ENCODE assay signal across 21 cellular contexts in the genomic region with DNA sequence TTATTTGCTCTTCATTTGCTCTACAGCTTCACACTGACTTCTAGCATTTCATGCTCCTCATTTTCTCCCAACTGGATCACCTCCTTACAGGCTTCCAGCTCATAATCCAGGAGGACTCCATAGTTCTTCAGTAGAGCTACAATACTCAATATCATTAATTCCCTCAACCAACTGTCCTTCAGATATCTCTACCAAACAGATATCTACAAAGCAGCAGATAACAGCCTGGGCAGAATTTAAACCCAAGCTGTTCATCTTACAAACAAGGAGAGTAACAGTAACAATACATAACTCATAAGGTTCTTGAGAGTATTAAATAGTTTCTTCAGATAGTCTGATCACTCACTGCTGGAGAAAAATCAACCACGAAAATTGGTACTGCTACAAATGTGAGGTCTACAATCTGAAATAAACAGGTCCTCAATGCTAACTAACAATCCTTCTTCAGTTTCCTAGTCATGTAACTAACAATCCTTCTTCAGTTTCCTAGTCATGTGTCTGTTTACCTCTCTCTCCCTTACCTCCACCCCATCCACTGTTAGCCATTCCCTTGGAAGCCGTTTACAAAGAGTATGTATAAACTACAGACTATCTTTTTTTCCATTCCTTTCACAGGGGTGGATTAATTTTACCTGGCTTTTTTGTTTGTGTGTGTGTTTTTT.
"Had no signal": no experiment of that assay in that cellular context is flagged by ENCODE, and none has a peak within 500 bp of the region (broad histone marks: within the 10 kb centered on the region; RNA-seq: fewer than 3 reads in every experiment).

No MANE protein-coding gene starts in this region.

- H3K4me3 Mint-ChIP-seq: immature natural killer cell; naive B cell; nephron; stimulated activated memory B cell treated with anti-CD40 and anti-IgM and Interleukin-4, amounts not matched to agents 10 μg/mL and 1 μg/mL and 100 μg/mL, for 72 hours; stimulated activated naive CD8-positive, alpha-beta T cell treated with anti-CD3 and anti-CD28 coated beads, Interleukin-15, Interleukin-2, amounts not matched to agents 100 ng/mL and 50 ng/mL, for 24 hours had no signal

- H3K9me3 ChIP-seq: psoas muscle, right lobe of liver, testis, tibial nerve had no signal

- H3K27me3 ChIP-seq: dorsolateral prefrontal cortex, foreskin keratinocyte, right lobe of liver, testis, tibial nerve had no signal

- H3K4me3 ChIP-seq: dorsolateral prefrontal cortex, psoas muscle, right lobe of liver, testis, tibial nerve had no signal

- ATAC-seq: foreskin keratinocyte; left ventricle myocardium superior; psoas muscle; right lobe of liver; stimulated activated memory B cell treated with anti-CD40 and anti-IgM and Interleukin-4, amounts not matched to agents 10 μg/mL and 1 μg/mL and 100 μg/mL, for 72 hours had no signal

- H3K36me3 ChIP-seq: right lobe of liver, tibial nerve had no signal

- H3K36me3 Mint-ChIP-seq: immature natural killer cell; naive B cell; stimulated activated memory B cell treated with anti-CD40 and anti-IgM and Interleukin-4, amounts not matched to agents 10 μg/mL and 1 μg/mL and 100 μg/mL, for 72 hours had no signal

- H3K27ac ChIP-seq: epithelial cell of prostate, foreskin keratinocyte, psoas muscle, right lobe of liver had no signal

- FAIRE-seq: keratinocyte had no signal

- DNase-seq: cortex of kidney; dorsolateral prefrontal cortex; effector CD8-positive, alpha-beta T cell; foreskin keratinocyte; immature natural killer cell; left ventricle myocardium superior; mesendoderm; naive B cell; psoas muscle; retina; right lobe of liver; stimulated activated CD4-positive, alpha-beta T cell treated with anti-CD3 and anti-CD28 coated beads, Interleukin-15, amount 100 ng/mL, for 24 hours; stimulated activated CD4-positive, alpha-beta T cell treated with anti-CD3 and anti-CD28 coated beads, Interleukin-1b, Interleukin-23, amount 100 ng/mL, for 48 hours; stimulated activated CD4-positive, alpha-beta T cell treated with anti-CD3 and anti-CD28 coated beads, Interleukin-4, amount 100 ng/mL, for 24 hours; testis had no signal

- H3K27ac Mint-ChIP-seq: nephron; stimulated activated memory B cell treated with anti-CD40 and anti-IgM and Interleukin-4, amounts not matched to agents 10 μg/mL and 1 μg/mL and 100 μg/mL, for 72 hours; stimulated activated naive CD8-positive, alpha-beta T cell treated with anti-CD3 and anti-CD28 coated beads, Interleukin-15, Interleukin-2, amounts not matched to agents 100 ng/mL and 50 ng/mL, for 24 hours had no signal

- H3K27me3 Mint-ChIP-seq: naive B cell; stimulated activated memory B cell treated with anti-CD40 and anti-IgM and Interleukin-4, amounts not matched to agents 10 μg/mL and 1 μg/mL and 100 μg/mL, for 72 hours; stimulated activated naive CD8-positive, alpha-beta T cell treated with anti-CD3 and anti-CD28 coated beads, Interleukin-15, Interleukin-2, amounts not matched to agents 100 ng/mL and 50 ng/mL, for 24 hours had no signal

- H3K9me3 Mint-ChIP-seq: naive B cell; nephron; stimulated activated memory B cell treated with anti-CD40 and anti-IgM and Interleukin-4, amounts not matched to agents 10 μg/mL and 1 μg/mL and 100 μg/mL, for 72 hours; stimulated activated naive CD8-positive, alpha-beta T cell treated with anti-CD3 and anti-CD28 coated beads, Interleukin-15, Interleukin-2, amounts not matched to agents 100 ng/mL and 50 ng/mL, for 24 hours had no signal
